In genomic region chr20:63552481-63553249, GRCh38 we compare ENCODE assay signal across 1 cellular context.
TF ChIP-seq lines count a peak whose summit lies in the region.

No MANE protein-coding gene starts in this region.

TF ChIP-seq in K562, 482 proteins besides CTCF, POLR2A, EP300 and RAD21 (continued from another document and continues in another):
- TF ChIP-seq RREB1 (CRISPR knock-in tag; IDR thresholded peaks at IDR 0.05): no peak
- TF ChIP-seq CLOCK (CRISPR knock-in tag; IDR thresholded peaks at IDR 0.05; ENCODE audit: borderline replicate concordance): no peak
- TF ChIP-seq ZEB2 (IDR thresholded peaks at IDR 0.05): peak; percentile 59; the same call in 1 of the 2 replicates
- TF ChIP-seq AFF1 (IDR thresholded peaks at IDR 0.05; ENCODE audit: low read depth in 1 of 2, partially characterized antibody in 2 of 2): peak in 1 of 2 experiments; percentile 12
- peak; percentile 60; the same call in 1 of the 2 replicates for TF ChIP-seq ETV5 (CRISPR knock-in tag; IDR thresholded peaks at IDR 0.05; ENCODE audit: low read depth)
- TF ChIP-seq RBM25 (IDR thresholded peaks at IDR 0.05; ENCODE audit: low read depth, low read length, severe bottlenecking): no peak
- TF ChIP-seq CTBP1 (IDR thresholded peaks at IDR 0.05; ENCODE audit: borderline replicate concordance): peak; percentile 57
- TF ChIP-seq NR2C1 (IDR thresholded peaks at IDR 0.05): peak; percentile 80; the same call in 1 of the 2 replicates
- TF ChIP-seq NR2C1 (tag; IDR thresholded peaks at IDR 0.05): peak; percentile 59
- peak; percentile 82; the same call in 1 of the 2 replicates for TF ChIP-seq RNF2 (IDR thresholded peaks at IDR 0.05)
- TF ChIP-seq THRA (IDR thresholded peaks at IDR 0.05): no peak
- TF ChIP-seq TFAP4 (CRISPR knock-in tag; IDR thresholded peaks at IDR 0.05; ENCODE audit: borderline replicate concordance): peak; percentile 26
- TF ChIP-seq GATAD2A (IDR thresholded peaks at IDR 0.05): peak; percentile 81
- TF ChIP-seq ELF1 (tag; IDR thresholded peaks at IDR 0.05): peak; percentile 54
- TF ChIP-seq ARNT (IDR thresholded peaks at IDR 0.05): no peak
- TF ChIP-seq ZBTB49 (CRISPR knock-in tag; IDR thresholded peaks at IDR 0.05; ENCODE audit: borderline replicate concordance): no peak
- TF ChIP-seq LEF1 (IDR thresholded peaks at IDR 0.05): peak; percentile 67; the same call in 1 of the 2 replicates
- peak in 1 of 2 experiments; percentile 21 for TF ChIP-seq E2F6 (IDR thresholded peaks at IDR 0.05; ENCODE audit: borderline replicate concordance in 1 of 2, extremely low read depth in 1 of 2, insufficient read depth in 1 of 2, insufficient read length in 1 of 2, low read depth in 1 of 2, low read length in 1 of 2, poor library complexity in 1 of 2, severe bottlenecking in 1 of 2)
- TF ChIP-seq ATF1 (CRISPR knock-in tag; IDR thresholded peaks at IDR 0.05): no peak
- peak; percentile 38; the same call in 1 of the 2 replicates for TF ChIP-seq ATF1 (tag; IDR thresholded peaks at IDR 0.05)
- peak; percentile 67 for TF ChIP-seq SMARCA4 (IDR thresholded peaks at IDR 0.05)
- TF ChIP-seq MAZ (CRISPR knock-in tag; conservative IDR thresholded peaks at IDR 0.05 in 1 of 2, IDR thresholded peaks at IDR 0.05 in 1 of 2): peak in 1 of 2 experiments; percentile 53; a peak in 1 of 4 replicates
